In genomic region chr1:220655509-220655908, GRCh38 we compare ENCODE assay signal across 11 cellular contexts. TPM values are rescaled to one million over a fixed set of nuclear protein-coding genes. Genes with fewer than 3 reads are reported as not detected.
DNase-seq lines count a peak whose midpoint lies in the region; ATAC-seq and TF ChIP-seq lines count a peak whose summit lies in the region.
"Had no signal": no experiment of that assay in that cellular context is flagged by ENCODE, and none has a peak within 500 bp of the region (broad histone marks: within the 10 kb centered on the region; RNA-seq: fewer than 3 reads in every experiment).

No MANE protein-coding gene starts in this region.

- no peak for TF ChIP-seq CTCF in chondrocyte (IDR thresholded peaks at IDR 0.05)

- DNase-seq in SIG-M5 treated with dmso at 0.1 percent for 504 hours (lab: John Stamatoyannopoulos, UW; ENCODE audit: unreplicated experiment) (peak; percentile 75), SIG-M5 (lab: John Stamatoyannopoulos, UW) (no peak), chondrocyte (ENCODE audit: low spot score) (no peak), left lobe of liver (ENCODE audit: low spot score) (no peak), NCI-H2081 (lab: John Stamatoyannopoulos, UW) (no peak)
- DNase-seq: activated CD4-positive, alpha-beta memory T cell treated with anti-CD3 and anti-CD28 coated beads, Interleukin-2, amount 10 ng/mL, durations not matched to agents 7 days and 5 days; NCI-H1930; uterus had no signal

- H3K27ac Mint-ChIP-seq in stimulated activated memory B cell treated with anti-CD40 and anti-IgM and Interleukin-4, amounts not matched to agents 10 μg/mL and 1 μg/mL and 100 μg/mL, for 72 hours = no peak overlapping the region
- no peak overlapping the region for H3K27ac Mint-ChIP-seq in chondrocyte (ENCODE audit: unreplicated experiment)
- H3K27ac Mint-ChIP-seq: activated CD4-positive, alpha-beta memory T cell treated with anti-CD3 and anti-CD28 coated beads, Interleukin-2, amount 10 ng/mL, durations not matched to agents 7 days and 5 days had no signal

- peaks cover 1% of the 10 kb centered on the region for H3K27me3 Mint-ChIP-seq in stimulated activated memory B cell treated with anti-CD40 and anti-IgM and Interleukin-4, amounts not matched to agents 10 μg/mL and 1 μg/mL and 100 μg/mL, for 72 hours
- H3K27me3 Mint-ChIP-seq in chondrocyte (ENCODE audit: low read depth) = no peaks in the 10 kb centered on the region

- no peak overlapping the region for H3K4me3 Mint-ChIP-seq in stimulated activated memory B cell treated with anti-CD40 and anti-IgM and Interleukin-4, amounts not matched to agents 10 μg/mL and 1 μg/mL and 100 μg/mL, for 72 hours
- no peak overlapping the region for H3K4me3 Mint-ChIP-seq in chondrocyte (ENCODE audit: unreplicated experiment)
- H3K4me3 Mint-ChIP-seq: activated CD4-positive, alpha-beta memory T cell treated with anti-CD3 and anti-CD28 coated beads, Interleukin-2, amount 10 ng/mL, durations not matched to agents 7 days and 5 days had no signal

- H3K36me3 Mint-ChIP-seq in stimulated activated memory B cell treated with anti-CD40 and anti-IgM and Interleukin-4, amounts not matched to agents 10 μg/mL and 1 μg/mL and 100 μg/mL, for 72 hours = no peaks in the 10 kb centered on the region
- peaks cover 6% of the 10 kb centered on the region for H3K36me3 Mint-ChIP-seq in chondrocyte (ENCODE audit: low read depth)

- ATAC-seq in HG02623 (IDR thresholded peaks at IDR 0.05; ENCODE audit: unreplicated experiment) = peak; percentile 91
- peak; percentile 90 for ATAC-seq in HG03457 (IDR thresholded peaks at IDR 0.05; ENCODE audit: unreplicated experiment)
- ATAC-seq in stimulated activated memory B cell treated with anti-CD40 and anti-IgM and Interleukin-4, amounts not matched to agents 10 μg/mL and 1 μg/mL and 100 μg/mL, for 72 hours = peak; percentile 75
- no peak for ATAC-seq in left lobe of liver

- H3K4me1 Mint-ChIP-seq in stimulated activated memory B cell treated with anti-CD40 and anti-IgM and Interleukin-4, amounts not matched to agents 10 μg/mL and 1 μg/mL and 100 μg/mL, for 72 hours = peaks cover 8% of the 10 kb centered on the region
- no peaks in the 10 kb centered on the region for H3K4me1 Mint-ChIP-seq in chondrocyte (ENCODE audit: low read depth)
- H3K4me1 Mint-ChIP-seq: activated CD4-positive, alpha-beta memory T cell treated with anti-CD3 and anti-CD28 coated beads, Interleukin-2, amount 10 ng/mL, durations not matched to agents 7 days and 5 days had no signal

- no peaks in the 10 kb centered on the region for H3K9me3 Mint-ChIP-seq in stimulated activated memory B cell treated with anti-CD40 and anti-IgM and Interleukin-4, amounts not matched to agents 10 μg/mL and 1 μg/mL and 100 μg/mL, for 72 hours
- H3K9me3 Mint-ChIP-seq in chondrocyte (ENCODE audit: low read depth) = no peaks in the 10 kb centered on the region
- H3K9me3 Mint-ChIP-seq: activated CD4-positive, alpha-beta memory T cell treated with anti-CD3 and anti-CD28 coated beads, Interleukin-2, amount 10 ng/mL, durations not matched to agents 7 days and 5 days had no signal

RNA-seq across cellular contexts. Expression of gene C1orf115, which starts 34.7 kb away (rescaled TPM):
- total RNA-seq in chondrocyte (2.0 to 3.5 TPM (median 3.4 TPM) in 3 replicates), left lobe of liver (49.9 TPM)

Comparison
In these comparisons a context has a peak if more than half of its experiments do, and no peak if none do; other contexts are left out.
1. RNA of gene C1orf115, which starts 34.7 kb away (total RNA-seq): 49.9 TPM in left lobe of liver (single experiment); 2.0 to 3.5 TPM in chondrocyte; every median in the first group is over 10 times any median in the second.